In the genomic region with DNA sequence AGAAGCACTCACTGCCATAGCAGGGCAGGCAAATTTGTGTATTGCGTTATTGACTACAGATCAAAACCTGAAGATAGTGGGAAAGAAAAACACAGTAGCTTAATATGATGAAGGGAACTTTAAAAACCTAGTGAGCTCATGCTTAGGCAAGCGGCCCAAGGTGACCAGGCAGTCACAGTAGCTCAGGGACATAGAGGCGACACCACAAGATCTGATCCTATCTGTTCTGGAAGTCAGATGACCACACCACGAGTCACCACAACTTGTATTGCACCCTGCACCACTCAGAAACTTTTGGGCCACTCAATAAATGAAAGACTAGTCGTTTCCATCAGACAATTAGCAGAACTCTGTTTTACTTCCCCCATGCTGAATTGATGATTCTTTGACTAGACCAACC, we compare ENCODE assay signal across 16 cellular contexts. TPM values are rescaled to one million over a fixed set of nuclear protein-coding genes. Genes with fewer than 3 reads are reported as not detected.
DNase-seq lines count a peak whose midpoint lies in the region; ATAC-seq and TF ChIP-seq lines count a peak whose summit lies in the region.
"Had no signal": no experiment of that assay in that cellular context is flagged by ENCODE, and none has a peak within 500 bp of the region (broad histone marks: within the 10 kb centered on the region; RNA-seq: fewer than 3 reads in every experiment).

No MANE protein-coding gene starts in this region.

- no peak for TF ChIP-seq CTCF in CD8-positive, alpha-beta T cell (IDR thresholded peaks at IDR 0.05)
- no peak for TF ChIP-seq CTCF in body of pancreas (IDR thresholded peaks at IDR 0.05)
- TF ChIP-seq CTCF in chondrocyte (IDR thresholded peaks at IDR 0.05): no peak

- WGBS in body of pancreas, 2 donors: 78% methylated on average over 5 of the region's 5 CpGs

- no peaks in the 10 kb centered on the region for H3K9me3 ChIP-seq in CD8-positive, alpha-beta T cell (ENCODE audit: low read length)
- no peaks in the 10 kb centered on the region for H3K9me3 ChIP-seq in body of pancreas

- no peaks in the 10 kb centered on the region for H3K9me3 Mint-ChIP-seq in CD8-positive, alpha-beta T cell
- H3K9me3 Mint-ChIP-seq in activated naive CD4-positive, alpha-beta T cell treated with anti-CD3 and anti-CD28 coated beads, Interleukin-2, amount 50 U/mL, for 24 hours: no peaks in the 10 kb centered on the region
- H3K9me3 Mint-ChIP-seq in naive thymus-derived CD8-positive, alpha-beta T cell: no peaks in the 10 kb centered on the region
- H3K9me3 Mint-ChIP-seq in chondrocyte (ENCODE audit: low read depth): no peaks in the 10 kb centered on the region
- H3K9me3 Mint-ChIP-seq: endodermal cell had no signal

- peak overlapping the region; percentile 95 for H3K27ac Mint-ChIP-seq in CD8-positive, alpha-beta T cell
- peak overlapping the region; percentile 93 for H3K27ac Mint-ChIP-seq in activated naive CD4-positive, alpha-beta T cell treated with anti-CD3 and anti-CD28 coated beads, Interleukin-2, amount 50 U/mL, for 24 hours
- peak overlapping the region; percentile 71 to 97 (median 94) for H3K27ac Mint-ChIP-seq in naive thymus-derived CD8-positive, alpha-beta T cell
- H3K27ac Mint-ChIP-seq in chondrocyte (ENCODE audit: unreplicated experiment): no peak overlapping the region
- H3K27ac Mint-ChIP-seq: endodermal cell, progenitor cell of endocrine pancreas had no signal

- CTCF ChIA-PET in CD8-positive, alpha-beta T cell (lab: Charles Lee): interaction anchor here (1.1 to 1.3 kb wide), 2 partner anchors 77 to 80 kb away, joined by 3 read pairs; no protein-coding TSS in a partner anchor

- H3K4me3 Mint-ChIP-seq in CD8-positive, alpha-beta T cell: peak overlapping the region; percentile 69
- peak overlapping the region; percentile 56 for H3K4me3 Mint-ChIP-seq in activated naive CD4-positive, alpha-beta T cell treated with anti-CD3 and anti-CD28 coated beads, Interleukin-2, amount 50 U/mL, for 24 hours
- H3K4me3 Mint-ChIP-seq in naive thymus-derived CD8-positive, alpha-beta T cell: peak overlapping the region in 9 of 10 donors; percentile 52 to 77 (median 75)
- H3K4me3 Mint-ChIP-seq in chondrocyte (ENCODE audit: unreplicated experiment): no peak overlapping the region
- H3K4me3 Mint-ChIP-seq: endodermal cell had no signal

- H3K4me1 ChIP-seq in CD8-positive, alpha-beta T cell (ENCODE audit: insufficient read depth, low read length): peaks cover 42% of the 10 kb centered on the region
- peaks cover 11% of the 10 kb centered on the region for H3K4me1 ChIP-seq in body of pancreas

- DNase-seq in CD8-positive, alpha-beta T cell: no peak
- DNase-seq in HT-29 (ENCODE audit: low spot score) (peak; percentile 42), body of pancreas (no peak), chondrocyte (ENCODE audit: low spot score) (no peak), C1 segment of cervical spinal cord (lab: John Stamatoyannopoulos, UW) (no peak), dermis blood vessel endothelial cell (no peak)
- no peak for DNase-seq in naive thymus-derived CD8-positive, alpha-beta T cell
- DNase-seq: amniotic stem cell, endodermal cell, hippocampal formation, Karpas-422, NCI-H2107, WERI-Rb-1 had no signal

- no peaks in the 10 kb centered on the region for H3K36me3 Mint-ChIP-seq in CD8-positive, alpha-beta T cell
- no peaks in the 10 kb centered on the region for H3K36me3 Mint-ChIP-seq in activated naive CD4-positive, alpha-beta T cell treated with anti-CD3 and anti-CD28 coated beads, Interleukin-2, amount 50 U/mL, for 24 hours
- no peaks in the 10 kb centered on the region for H3K36me3 Mint-ChIP-seq in naive thymus-derived CD8-positive, alpha-beta T cell
- H3K36me3 Mint-ChIP-seq in chondrocyte (ENCODE audit: low read depth): no peaks in the 10 kb centered on the region

- no peak for ATAC-seq in CD8-positive, alpha-beta T cell
- no peak for ATAC-seq in naive thymus-derived CD8-positive, alpha-beta T cell
- ATAC-seq in body of pancreas: no peak

- peak overlapping the region; percentile 26 for H3K27ac ChIP-seq in CD8-positive, alpha-beta T cell (ENCODE audit: low read depth, low read length)
- H3K27ac ChIP-seq in body of pancreas: no peak overlapping the region
- H3K27ac ChIP-seq: RWPE1, WERI-Rb-1 had no signal

- no peak for TF ChIP-seq POLR2A in body of pancreas (IDR thresholded peaks at IDR 0.05)

- no peaks in the 10 kb centered on the region for H3K27me3 Mint-ChIP-seq in CD8-positive, alpha-beta T cell (ENCODE audit: low read depth)
- no peaks in the 10 kb centered on the region for H3K27me3 Mint-ChIP-seq in activated naive CD4-positive, alpha-beta T cell treated with anti-CD3 and anti-CD28 coated beads, Interleukin-2, amount 50 U/mL, for 24 hours
- H3K27me3 Mint-ChIP-seq in naive thymus-derived CD8-positive, alpha-beta T cell: no peaks in the 10 kb centered on the region
- H3K27me3 Mint-ChIP-seq in chondrocyte (ENCODE audit: low read depth): peaks cover 12% of the 10 kb centered on the region
- H3K27me3 Mint-ChIP-seq: progenitor cell of endocrine pancreas had no signal

- H3K4me1 Mint-ChIP-seq in CD8-positive, alpha-beta T cell (ENCODE audit: low read depth): peaks cover 50% of the 10 kb centered on the region
- H3K4me1 Mint-ChIP-seq in activated naive CD4-positive, alpha-beta T cell treated with anti-CD3 and anti-CD28 coated beads, Interleukin-2, amount 50 U/mL, for 24 hours: peaks cover 55% of the 10 kb centered on the region
- H3K4me1 Mint-ChIP-seq in naive thymus-derived CD8-positive, alpha-beta T cell: peaks cover 26 to 58% (median 54%) of the 10 kb centered on the region in 4 donors
- H3K4me1 Mint-ChIP-seq in chondrocyte (ENCODE audit: low read depth): peaks cover 13% of the 10 kb centered on the region

- no peaks in the 10 kb centered on the region for H3K36me3 ChIP-seq in CD8-positive, alpha-beta T cell (ENCODE audit: insufficient read depth, low read length)
- no peaks in the 10 kb centered on the region for H3K36me3 ChIP-seq in body of pancreas (replicated peaks in 1 of 2; ENCODE audit: insufficient read depth in 1 of 2, low read depth in 2 of 2)
- H3K36me3 ChIP-seq: WERI-Rb-1 had no signal

- POLR2A ChIA-PET in CD8-positive, alpha-beta T cell (lab: Charles Lee): interaction anchor here (1.1 kb wide), 1 partner anchor 18 kb away, joined by 3 read pairs; no protein-coding TSS in a partner anchor
- POLR2A ChIA-PET in naive thymus-derived CD8-positive, alpha-beta T cell (lab: Charles Lee): interaction anchor here (1.2 to 1.9 kb wide), 2 partner anchors 19 to 160 kb away, joined by 4 to 5 read pairs; a partner anchor contains a TSS

- intact Hi-C loops in CD8-positive, alpha-beta T cell (cut with DNase I, micrococcal nuclease): loop anchor here in 1 of 2 experiments (5.0 kb wide), 2 partner anchors 117 to 1883 kb away; a partner anchor contains a TSS
- intact Hi-C loops in body of pancreas (cut with DNase I): no loop called here

- H3K27me3 ChIP-seq in CD8-positive, alpha-beta T cell (ENCODE audit: insufficient read depth, low read length): no peaks in the 10 kb centered on the region
- no peaks in the 10 kb centered on the region for H3K27me3 ChIP-seq in body of pancreas

- H3K4me3 ChIP-seq in CD8-positive, alpha-beta T cell (ENCODE audit: low read depth, low read length): peak overlapping the region; percentile 33
- H3K4me3 ChIP-seq in body of pancreas: no peak overlapping the region

RNA-seq across cellular contexts. Expression of a gene that starts 4.9 kb away (rescaled TPM):
- total RNA-seq in CD8-positive, alpha-beta T cell: 1 to 10 TPM; 4.0 to 4.7 TPM
- total RNA-seq in HT-29 (2014; rRNA removed; shearing (Covaris generic)): 4.0 and 7.4 TPM in 2 replicates
- 1 to 10 TPM; 1.9 to 2.3 TPM for total RNA-seq in naive thymus-derived CD8-positive, alpha-beta T cell
- polyA plus RNA-seq in naive thymus-derived CD8-positive, alpha-beta T cell: under 1 TPM; 0.06 to 0.42 (median 0.29) TPM
- 1 to 10 TPM; 1.6 to 3.3 TPM for total RNA-seq in body of pancreas
- total RNA-seq in chondrocyte: not detected in 3 replicates
- under 0.01 and 0.09 TPM in 2 replicates for total RNA-seq in dermis blood vessel endothelial cell
